Comparison of ENCODE assay signal across 1 cellular context in the genomic region with DNA sequence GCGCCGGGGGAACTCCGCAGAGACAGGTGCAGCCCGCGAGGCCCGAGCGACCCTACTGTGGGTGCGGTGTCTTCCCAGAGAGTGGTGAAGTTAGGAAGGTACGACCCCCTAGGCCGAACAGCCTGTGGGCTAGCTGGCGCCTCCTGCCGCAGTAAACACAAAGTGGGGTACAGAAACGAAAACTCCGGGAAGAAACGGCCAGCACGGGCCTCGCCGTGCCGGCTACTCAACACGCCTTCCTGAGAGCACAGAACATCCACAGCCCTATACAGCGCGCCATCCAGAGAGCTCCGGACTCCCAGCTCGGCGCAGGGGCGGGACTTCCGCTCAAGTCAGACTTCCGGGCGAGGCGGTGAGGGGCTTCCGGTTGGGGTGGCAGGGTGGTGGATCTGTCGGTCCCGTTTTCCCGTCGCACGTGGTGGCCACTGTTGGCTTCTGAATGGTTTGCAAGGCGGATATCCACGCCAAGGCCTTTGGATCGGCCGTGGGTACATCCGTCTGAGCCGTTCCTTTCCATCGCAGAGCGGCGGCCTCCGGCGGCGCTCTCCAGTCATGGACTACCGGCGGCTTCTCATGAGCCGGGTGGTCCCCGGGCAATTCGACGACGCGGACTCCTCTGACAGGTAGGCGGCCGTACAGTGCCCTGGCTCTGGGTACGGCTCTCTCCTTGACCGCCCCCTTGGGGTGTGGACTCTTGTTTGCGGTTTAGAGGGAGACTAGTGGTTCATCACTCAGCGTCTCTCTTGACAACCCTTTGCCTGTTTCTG.
TF ChIP-seq lines count a peak whose summit lies in the region.

A gene (minus strand): TSS at position 292 of the 767 bp plus-strand sequence. CDS start 2,569 bp downstream, outside the sequence.
A gene (plus strand): TSS at position 358 of the 767 bp plus-strand sequence. CDS start 195 bp downstream, at position 553.

TF ChIP-seq in K562, 482 proteins besides CTCF, POLR2A, EP300 and RAD21 (continued from another document and continues in another):
- TF ChIP-seq, protein P1, sequence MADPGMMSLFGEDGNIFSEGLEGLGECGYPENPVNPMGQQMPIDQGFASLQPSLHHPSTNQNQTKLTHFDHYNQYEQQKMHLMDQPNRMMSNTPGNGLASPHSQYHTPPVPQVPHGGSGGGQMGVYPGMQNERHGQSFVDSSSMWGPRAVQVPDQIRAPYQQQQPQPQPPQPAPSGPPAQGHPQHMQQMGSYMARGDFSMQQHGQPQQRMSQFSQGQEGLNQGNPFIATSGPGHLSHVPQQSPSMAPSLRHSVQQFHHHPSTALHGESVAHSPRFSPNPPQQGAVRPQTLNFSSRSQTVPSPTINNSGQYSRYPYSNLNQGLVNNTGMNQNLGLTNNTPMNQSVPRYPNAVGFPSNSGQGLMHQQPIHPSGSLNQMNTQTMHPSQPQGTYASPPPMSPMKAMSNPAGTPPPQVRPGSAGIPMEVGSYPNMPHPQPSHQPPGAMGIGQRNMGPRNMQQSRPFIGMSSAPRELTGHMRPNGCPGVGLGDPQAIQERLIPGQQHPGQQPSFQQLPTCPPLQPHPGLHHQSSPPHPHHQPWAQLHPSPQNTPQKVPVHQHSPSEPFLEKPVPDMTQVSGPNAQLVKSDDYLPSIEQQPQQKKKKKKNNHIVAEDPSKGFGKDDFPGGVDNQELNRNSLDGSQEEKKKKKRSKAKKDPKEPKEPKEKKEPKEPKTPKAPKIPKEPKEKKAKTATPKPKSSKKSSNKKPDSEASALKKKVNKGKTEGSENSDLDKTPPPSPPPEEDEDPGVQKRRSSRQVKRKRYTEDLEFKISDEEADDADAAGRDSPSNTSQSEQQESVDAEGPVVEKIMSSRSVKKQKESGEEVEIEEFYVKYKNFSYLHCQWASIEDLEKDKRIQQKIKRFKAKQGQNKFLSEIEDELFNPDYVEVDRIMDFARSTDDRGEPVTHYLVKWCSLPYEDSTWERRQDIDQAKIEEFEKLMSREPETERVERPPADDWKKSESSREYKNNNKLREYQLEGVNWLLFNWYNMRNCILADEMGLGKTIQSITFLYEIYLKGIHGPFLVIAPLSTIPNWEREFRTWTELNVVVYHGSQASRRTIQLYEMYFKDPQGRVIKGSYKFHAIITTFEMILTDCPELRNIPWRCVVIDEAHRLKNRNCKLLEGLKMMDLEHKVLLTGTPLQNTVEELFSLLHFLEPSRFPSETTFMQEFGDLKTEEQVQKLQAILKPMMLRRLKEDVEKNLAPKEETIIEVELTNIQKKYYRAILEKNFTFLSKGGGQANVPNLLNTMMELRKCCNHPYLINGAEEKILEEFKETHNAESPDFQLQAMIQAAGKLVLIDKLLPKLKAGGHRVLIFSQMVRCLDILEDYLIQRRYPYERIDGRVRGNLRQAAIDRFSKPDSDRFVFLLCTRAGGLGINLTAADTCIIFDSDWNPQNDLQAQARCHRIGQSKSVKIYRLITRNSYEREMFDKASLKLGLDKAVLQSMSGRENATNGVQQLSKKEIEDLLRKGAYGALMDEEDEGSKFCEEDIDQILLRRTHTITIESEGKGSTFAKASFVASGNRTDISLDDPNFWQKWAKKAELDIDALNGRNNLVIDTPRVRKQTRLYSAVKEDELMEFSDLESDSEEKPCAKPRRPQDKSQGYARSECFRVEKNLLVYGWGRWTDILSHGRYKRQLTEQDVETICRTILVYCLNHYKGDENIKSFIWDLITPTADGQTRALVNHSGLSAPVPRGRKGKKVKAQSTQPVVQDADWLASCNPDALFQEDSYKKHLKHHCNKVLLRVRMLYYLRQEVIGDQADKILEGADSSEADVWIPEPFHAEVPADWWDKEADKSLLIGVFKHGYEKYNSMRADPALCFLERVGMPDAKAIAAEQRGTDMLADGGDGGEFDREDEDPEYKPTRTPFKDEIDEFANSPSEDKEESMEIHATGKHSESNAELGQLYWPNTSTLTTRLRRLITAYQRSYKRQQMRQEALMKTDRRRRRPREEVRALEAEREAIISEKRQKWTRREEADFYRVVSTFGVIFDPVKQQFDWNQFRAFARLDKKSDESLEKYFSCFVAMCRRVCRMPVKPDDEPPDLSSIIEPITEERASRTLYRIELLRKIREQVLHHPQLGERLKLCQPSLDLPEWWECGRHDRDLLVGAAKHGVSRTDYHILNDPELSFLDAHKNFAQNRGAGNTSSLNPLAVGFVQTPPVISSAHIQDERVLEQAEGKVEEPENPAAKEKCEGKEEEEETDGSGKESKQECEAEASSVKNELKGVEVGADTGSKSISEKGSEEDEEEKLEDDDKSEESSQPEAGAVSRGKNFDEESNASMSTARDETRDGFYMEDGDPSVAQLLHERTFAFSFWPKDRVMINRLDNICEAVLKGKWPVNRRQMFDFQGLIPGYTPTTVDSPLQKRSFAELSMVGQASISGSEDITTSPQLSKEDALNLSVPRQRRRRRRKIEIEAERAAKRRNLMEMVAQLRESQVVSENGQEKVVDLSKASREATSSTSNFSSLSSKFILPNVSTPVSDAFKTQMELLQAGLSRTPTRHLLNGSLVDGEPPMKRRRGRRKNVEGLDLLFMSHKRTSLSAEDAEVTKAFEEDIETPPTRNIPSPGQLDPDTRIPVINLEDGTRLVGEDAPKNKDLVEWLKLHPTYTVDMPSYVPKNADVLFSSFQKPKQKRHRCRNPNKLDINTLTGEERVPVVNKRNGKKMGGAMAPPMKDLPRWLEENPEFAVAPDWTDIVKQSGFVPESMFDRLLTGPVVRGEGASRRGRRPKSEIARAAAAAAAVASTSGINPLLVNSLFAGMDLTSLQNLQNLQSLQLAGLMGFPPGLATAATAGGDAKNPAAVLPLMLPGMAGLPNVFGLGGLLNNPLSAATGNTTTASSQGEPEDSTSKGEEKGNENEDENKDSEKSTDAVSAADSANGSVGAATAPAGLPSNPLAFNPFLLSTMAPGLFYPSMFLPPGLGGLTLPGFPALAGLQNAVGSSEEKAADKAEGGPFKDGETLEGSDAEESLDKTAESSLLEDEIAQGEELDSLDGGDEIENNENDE (IDR thresholded peaks at IDR 0.05; ENCODE audit: low read depth, low read length) = no peak
- no peak for TF ChIP-seq ZNF707 (CRISPR knock-in tag; conservative IDR thresholded peaks at IDR 0.05)
- TF ChIP-seq BCL6 (CRISPR knock-in tag; IDR thresholded peaks at IDR 0.05) = no peak
- no peak for TF ChIP-seq BRCA1 (IDR thresholded peaks at IDR 0.05)
- no peak for TF ChIP-seq BRCA1 (CRISPR knock-in tag; IDR thresholded peaks at IDR 0.05)
- no peak; the same call in 1 of the 2 replicates for TF ChIP-seq XRCC5 (IDR thresholded peaks at IDR 0.05; ENCODE audit: low read depth, low read length)
- TF ChIP-seq ZNF778 (CRISPR knock-in tag; IDR thresholded peaks at IDR 0.05) = no peak
- peak in 1 of 2 experiments; percentile 44; a peak in 1 of 4 replicates for TF ChIP-seq ETV6 (IDR thresholded peaks at IDR 0.05; ENCODE audit: borderline replicate concordance in 1 of 2, low read depth in 2 of 2, low read length in 1 of 2)
- no peak for TF ChIP-seq ETV6 (CRISPR knock-in tag; IDR thresholded peaks at IDR 0.05; ENCODE audit: borderline replicate concordance)
- TF ChIP-seq TCF7 (IDR thresholded peaks at IDR 0.05; ENCODE audit: borderline replicate concordance) = no peak
- TF ChIP-seq ATF1 (CRISPR knock-in tag; IDR thresholded peaks at IDR 0.05) = no peak
- TF ChIP-seq ATF1 (tag; IDR thresholded peaks at IDR 0.05) = peak; percentile 93
- TF ChIP-seq NR2C2 (CRISPR knock-in tag; IDR thresholded peaks at IDR 0.05) = peak; percentile 21; the same call in 1 of the 2 replicates
- peak; percentile 43; the same call in 1 of the 2 replicates for TF ChIP-seq NR2C2 (tag; IDR thresholded peaks at IDR 0.05)
- TF ChIP-seq ARID2 (IDR thresholded peaks at IDR 0.05) = no peak
- no peak; a peak in 1 of 4 replicates for TF ChIP-seq SIX5 (IDR thresholded peaks at IDR 0.05; ENCODE audit: borderline replicate concordance in 1 of 2, insufficient read depth in 1 of 2, low read depth in 1 of 2, low read length in 2 of 2)
- peak; percentile 67 for TF ChIP-seq HMGN3 (IDR thresholded peaks at IDR 0.05; ENCODE audit: borderline replicate concordance, extremely low read depth, insufficient read length, low read depth, low read length)
- TF ChIP-seq SRSF7 (optimal IDR thresholded peaks at IDR 0.05; ENCODE audit: low read depth, low read length) = no peak
- TF ChIP-seq, protein P2, sequence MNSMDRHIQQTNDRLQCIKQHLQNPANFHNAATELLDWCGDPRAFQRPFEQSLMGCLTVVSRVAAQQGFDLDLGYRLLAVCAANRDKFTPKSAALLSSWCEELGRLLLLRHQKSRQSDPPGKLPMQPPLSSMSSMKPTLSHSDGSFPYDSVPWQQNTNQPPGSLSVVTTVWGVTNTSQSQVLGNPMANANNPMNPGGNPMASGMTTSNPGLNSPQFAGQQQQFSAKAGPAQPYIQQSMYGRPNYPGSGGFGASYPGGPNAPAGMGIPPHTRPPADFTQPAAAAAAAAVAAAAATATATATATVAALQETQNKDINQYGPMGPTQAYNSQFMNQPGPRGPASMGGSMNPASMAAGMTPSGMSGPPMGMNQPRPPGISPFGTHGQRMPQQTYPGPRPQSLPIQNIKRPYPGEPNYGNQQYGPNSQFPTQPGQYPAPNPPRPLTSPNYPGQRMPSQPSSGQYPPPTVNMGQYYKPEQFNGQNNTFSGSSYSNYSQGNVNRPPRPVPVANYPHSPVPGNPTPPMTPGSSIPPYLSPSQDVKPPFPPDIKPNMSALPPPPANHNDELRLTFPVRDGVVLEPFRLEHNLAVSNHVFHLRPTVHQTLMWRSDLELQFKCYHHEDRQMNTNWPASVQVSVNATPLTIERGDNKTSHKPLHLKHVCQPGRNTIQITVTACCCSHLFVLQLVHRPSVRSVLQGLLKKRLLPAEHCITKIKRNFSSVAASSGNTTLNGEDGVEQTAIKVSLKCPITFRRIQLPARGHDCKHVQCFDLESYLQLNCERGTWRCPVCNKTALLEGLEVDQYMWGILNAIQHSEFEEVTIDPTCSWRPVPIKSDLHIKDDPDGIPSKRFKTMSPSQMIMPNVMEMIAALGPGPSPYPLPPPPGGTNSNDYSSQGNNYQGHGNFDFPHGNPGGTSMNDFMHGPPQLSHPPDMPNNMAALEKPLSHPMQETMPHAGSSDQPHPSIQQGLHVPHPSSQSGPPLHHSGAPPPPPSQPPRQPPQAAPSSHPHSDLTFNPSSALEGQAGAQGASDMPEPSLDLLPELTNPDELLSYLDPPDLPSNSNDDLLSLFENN (IDR thresholded peaks at IDR 0.05; ENCODE audit: low read depth in 2 of 2, low read length in 2 of 2) = 0 out of 4 replicates have a peak, but pooled peaks of 1 of the 2 experiments have one; percentile 58
- no peak for TF ChIP-seq EZH2 (IDR thresholded peaks at IDR 0.05; ENCODE audit: borderline replicate concordance, low read depth, low read length)
- peak; percentile 65; the same call in 1 of the 2 replicates for TF ChIP-seq TARDBP (IDR thresholded peaks at IDR 0.05)
- TF ChIP-seq DACH1 (IDR thresholded peaks at IDR 0.05; ENCODE audit: partially characterized antibody) = peak; percentile 78
- TF ChIP-seq, protein P3, sequence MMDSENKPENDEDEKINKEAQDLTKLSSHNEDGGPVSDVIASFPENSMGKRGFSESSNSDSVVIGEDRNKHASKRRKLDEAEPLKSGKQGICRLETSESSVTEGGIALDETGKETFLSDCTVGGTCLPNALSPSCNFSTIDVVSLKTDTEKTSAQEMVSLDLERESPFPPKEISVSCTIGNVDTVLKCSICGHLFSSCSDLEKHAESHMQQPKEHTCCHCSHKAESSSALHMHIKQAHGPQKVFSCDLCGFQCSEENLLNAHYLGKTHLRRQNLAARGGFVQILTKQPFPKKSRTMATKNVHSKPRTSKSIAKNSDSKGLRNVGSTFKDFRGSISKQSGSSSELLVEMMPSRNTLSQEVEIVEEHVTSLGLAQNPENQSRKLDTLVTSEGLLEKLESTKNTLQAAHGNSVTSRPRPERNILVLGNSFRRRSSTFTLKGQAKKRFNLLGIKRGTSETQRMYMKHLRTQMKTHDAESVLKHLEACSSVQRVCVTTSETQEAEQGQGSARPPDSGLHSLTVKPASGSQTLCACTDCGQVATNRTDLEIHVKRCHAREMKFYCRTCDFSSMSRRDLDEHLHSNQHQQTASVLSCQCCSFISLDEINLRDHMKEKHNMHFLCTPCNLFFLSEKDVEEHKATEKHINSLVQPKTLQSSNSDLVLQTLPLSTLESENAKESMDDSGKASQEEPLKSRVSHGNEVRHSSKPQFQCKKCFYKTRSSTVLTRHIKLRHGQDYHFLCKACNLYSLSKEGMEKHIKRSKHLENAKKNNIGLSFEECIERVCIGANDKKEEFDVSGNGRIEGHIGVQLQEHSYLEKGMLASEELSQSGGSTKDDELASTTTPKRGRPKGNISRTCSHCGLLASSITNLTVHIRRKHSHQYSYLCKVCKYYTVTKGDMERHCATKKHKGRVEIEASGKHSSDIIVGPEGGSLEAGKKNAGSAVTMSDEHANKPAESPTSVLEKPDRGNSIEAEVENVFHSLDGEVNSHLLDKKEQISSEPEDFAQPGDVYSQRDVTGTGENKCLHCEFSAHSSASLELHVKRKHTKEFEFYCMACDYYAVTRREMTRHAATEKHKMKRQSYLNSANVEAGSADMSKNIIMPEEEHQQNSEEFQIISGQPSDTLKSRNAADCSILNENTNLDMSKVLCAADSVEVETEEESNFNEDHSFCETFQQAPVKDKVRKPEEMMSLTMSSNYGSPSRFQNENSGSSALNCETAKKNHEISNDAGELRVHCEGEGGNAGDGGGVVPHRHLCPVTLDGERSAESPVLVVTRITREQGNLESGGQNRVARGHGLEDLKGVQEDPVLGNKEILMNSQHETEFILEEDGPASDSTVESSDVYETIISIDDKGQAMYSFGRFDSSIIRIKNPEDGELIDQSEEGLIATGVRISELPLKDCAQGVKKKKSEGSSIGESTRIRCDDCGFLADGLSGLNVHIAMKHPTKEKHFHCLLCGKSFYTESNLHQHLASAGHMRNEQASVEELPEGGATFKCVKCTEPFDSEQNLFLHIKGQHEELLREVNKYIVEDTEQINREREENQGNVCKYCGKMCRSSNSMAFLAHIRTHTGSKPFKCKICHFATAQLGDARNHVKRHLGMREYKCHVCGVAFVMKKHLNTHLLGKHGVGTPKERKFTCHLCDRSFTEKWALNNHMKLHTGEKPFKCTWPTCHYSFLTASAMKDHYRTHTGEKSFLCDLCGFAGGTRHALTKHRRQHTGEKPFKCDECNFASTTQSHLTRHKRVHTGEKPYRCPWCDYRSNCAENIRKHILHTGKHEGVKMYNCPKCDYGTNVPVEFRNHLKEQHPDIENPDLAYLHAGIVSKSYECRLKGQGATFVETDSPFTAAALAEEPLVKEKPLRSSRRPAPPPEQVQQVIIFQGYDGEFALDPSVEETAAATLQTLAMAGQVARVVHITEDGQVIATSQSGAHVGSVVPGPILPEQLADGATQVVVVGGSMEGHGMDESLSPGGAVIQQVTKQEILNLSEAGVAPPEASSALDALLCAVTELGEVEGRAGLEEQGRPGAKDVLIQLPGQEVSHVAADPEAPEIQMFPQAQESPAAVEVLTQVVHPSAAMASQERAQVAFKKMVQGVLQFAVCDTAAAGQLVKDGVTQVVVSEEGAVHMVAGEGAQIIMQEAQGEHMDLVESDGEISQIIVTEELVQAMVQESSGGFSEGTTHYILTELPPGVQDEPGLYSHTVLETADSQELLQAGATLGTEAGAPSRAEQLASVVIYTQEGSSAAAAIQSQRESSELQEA (IDR thresholded peaks at IDR 0.05; ENCODE audit: low read depth) = no peak
- no peak for TF ChIP-seq TAL1 (IDR thresholded peaks at IDR 0.05)
- TF ChIP-seq ZNF76 (CRISPR knock-in tag; IDR thresholded peaks at IDR 0.05; ENCODE audit: borderline replicate concordance) = no peak
- TF ChIP-seq, protein P4, sequence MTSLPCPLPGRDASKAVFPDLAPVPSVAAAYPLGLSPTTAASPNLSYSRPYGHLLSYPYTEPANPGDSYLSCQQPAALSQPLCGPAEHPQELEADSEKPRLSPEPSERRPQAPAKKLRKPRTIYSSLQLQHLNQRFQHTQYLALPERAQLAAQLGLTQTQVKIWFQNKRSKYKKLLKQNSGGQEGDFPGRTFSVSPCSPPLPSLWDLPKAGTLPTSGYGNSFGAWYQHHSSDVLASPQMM (CRISPR knock-in tag; IDR thresholded peaks at IDR 0.05) = no peak
- TF ChIP-seq PURB (CRISPR knock-in tag; IDR thresholded peaks at IDR 0.05; ENCODE audit: low read depth) = no peak
- no peak; the same call in 1 of the 2 replicates for TF ChIP-seq RNF2 (IDR thresholded peaks at IDR 0.05)
- no peak for TF ChIP-seq PCBP2 (IDR thresholded peaks at IDR 0.05; ENCODE audit: low read depth, low read length, poor library complexity, severe bottlenecking)
- no peak for TF ChIP-seq TEAD2 (tag; IDR thresholded peaks at IDR 0.05)
- no peak for TF ChIP-seq ZC3H8 (IDR thresholded peaks at IDR 0.05)
